18 cellular contexts compared by ENCODE assay signal in the genomic region with DNA sequence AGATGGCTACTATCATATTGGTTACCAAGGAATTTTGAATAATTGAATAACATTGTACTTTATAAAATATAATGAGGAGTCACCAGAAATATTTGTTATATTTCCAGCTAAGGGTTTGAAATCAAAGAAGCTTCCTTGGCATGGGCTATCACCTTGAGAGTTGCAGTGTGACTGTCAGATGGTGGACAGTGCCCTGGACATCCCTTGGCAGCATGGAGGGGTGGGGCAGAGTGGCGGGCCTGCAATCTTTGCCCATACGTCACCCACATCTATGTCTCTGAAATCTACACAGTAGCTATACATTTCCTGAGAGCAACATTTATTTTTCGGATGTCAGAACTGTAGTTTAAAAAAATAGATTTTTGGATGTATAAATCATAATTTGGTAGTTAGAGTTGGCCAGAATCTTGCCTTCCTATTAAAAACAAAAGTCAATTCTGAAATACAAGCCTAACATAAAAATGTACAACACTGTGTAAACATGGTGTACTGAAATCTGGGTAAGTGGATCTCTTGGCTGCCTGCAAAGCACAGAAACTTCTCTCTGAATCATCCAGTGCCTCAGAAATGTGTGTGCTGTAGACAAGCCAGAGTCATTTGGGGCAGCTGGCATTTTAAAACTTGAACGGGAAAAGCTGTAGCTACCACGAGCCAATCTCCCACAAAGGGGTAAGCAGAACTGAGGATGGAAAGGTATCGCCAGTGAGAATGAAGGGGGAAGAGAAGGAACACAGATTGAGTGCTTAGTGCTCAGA.
DNase-seq lines count a peak whose midpoint lies in the region; ATAC-seq and TF ChIP-seq lines count a peak whose summit lies in the region.
"Had no signal": no experiment of that assay in that cellular context is flagged by ENCODE, and none has a peak within 500 bp of the region (broad histone marks: within the 10 kb centered on the region; RNA-seq: fewer than 3 reads in every experiment).

No MANE protein-coding gene starts in this region.

- no peak overlapping the region for H3K4me3 ChIP-seq in adipocyte (ENCODE audit: low read length)
- no peak overlapping the region for H3K4me3 ChIP-seq in left lung
- H3K4me3 ChIP-seq in prostate gland, result no peak overlapping the region
- H3K4me3 ChIP-seq: A549, left ventricle myocardium inferior, neural progenitor cell had no signal

- no peaks in the 10 kb centered on the region for H3K27me3 ChIP-seq in adipocyte (replicated peaks; ENCODE audit: control insufficient read depth, insufficient read depth, low read length)
- no peaks in the 10 kb centered on the region for H3K27me3 ChIP-seq in left lung
- H3K27me3 ChIP-seq in prostate gland (replicated peaks; ENCODE audit: insufficient read depth), result no peaks in the 10 kb centered on the region
- H3K27me3 ChIP-seq: neural progenitor cell had no signal

- POLR2A ChIA-PET in GM10248 (lab: Yijun Ruan, JAX), result no interaction called here

- WGBS in prostate gland, result 30% methylated on average over 6 of the region's 6 CpGs

- TF ChIP-seq CTCF in C4-2B (conservative IDR thresholded peaks at IDR 0.05), result no peak
- TF ChIP-seq CTCF in left lung (IDR thresholded peaks at IDR 0.05), result no peak
- TF ChIP-seq CTCF in prostate gland (IDR thresholded peaks at IDR 0.05), result no peak
- no peak for TF ChIP-seq CTCF in GM10248 (IDR thresholded peaks at IDR 0.05; ENCODE audit: control extremely low read depth, extremely low read depth, low read depth, missing control alignments)

- CTCF ChIA-PET in GM10248 (lab: Yijun Ruan, JAX), result interaction anchor here (1.2 kb wide), 1 partner anchor 8 kb away, joined by 6 read pairs; no protein-coding TSS in a partner anchor

- H3K4me1 ChIP-seq in adipocyte (ENCODE audit: control insufficient read depth, insufficient read depth, low read length), result peaks cover 24% of the 10 kb centered on the region
- peaks cover 0 to 3% of the 10 kb centered on the region in 2 donors for H3K4me1 ChIP-seq in left lung
- peaks cover 6% of the 10 kb centered on the region for H3K4me1 ChIP-seq in prostate gland (replicated peaks)
- H3K4me1 ChIP-seq: A549, left ventricle myocardium inferior had no signal

- TF ChIP-seq POLR2A in prostate gland (IDR thresholded peaks at IDR 0.05), result no peak

- ATAC-seq in left lung, result peak; percentile 88
- ATAC-seq: A549, SK-N-SH treated with all-trans-retinoic acid at 6 μM for 48 hours had no signal

- DNase-seq in adipocyte (ENCODE audit: low read depth), result peak; percentile 23
- DNase-seq in left lung, result no peak
- DNase-seq in prostate gland (ENCODE audit: low spot score), result peak; percentile 52
- no peak for DNase-seq in SKM-1 treated with dmso at 0.1 percent for 144 hours (lab: John Stamatoyannopoulos, UW; ENCODE audit: unreplicated experiment)
- no peak for DNase-seq in GM10248 (ENCODE audit: extremely low spot score)
- DNase-seq in NCI-H526 (lab: John Stamatoyannopoulos, UW), result no peak
- DNase-seq in posterior cingulate gyrus, result no peak
- DNase-seq: activated CD8-positive, alpha-beta memory T cell treated with anti-CD3 and anti-CD28 coated beads, Interleukin-2, amount 50 U/mL, for 4 hours; activated naive CD4-positive, alpha-beta T cell treated with anti-CD3 and anti-CD28 coated beads, Interleukin-2, amount 50 U/mL, for 16 hours; aorta; dermis blood vessel endothelial cell; left ventricle myocardium inferior; NCI-H1105; NCI-H446 had no signal

- no peak overlapping the region for H3K9ac ChIP-seq in adipocyte (ENCODE audit: low read length)
- H3K9ac ChIP-seq: neural progenitor cell had no signal

- H3K27ac ChIP-seq in C4-2B (peak overlapping the region; percentile 27), left lung (peak overlapping the region in 1 of 2 donors; percentile 36), prostate gland (peak overlapping the region; percentile 54 to 67)
- H3K27ac ChIP-seq: A549, left ventricle myocardium inferior, neural progenitor cell had no signal

- no peaks in the 10 kb centered on the region for H3K36me3 ChIP-seq in adipocyte (ENCODE audit: control insufficient read depth, insufficient read depth, low read length, severe bottlenecking)
- no peaks in the 10 kb centered on the region for H3K36me3 ChIP-seq in left lung
- H3K36me3 ChIP-seq in prostate gland, result no peaks in the 10 kb centered on the region
- H3K36me3 ChIP-seq: left ventricle myocardium inferior, neural progenitor cell had no signal

- intact Hi-C loops in left lung (cut with DNase I), result no loop called here
- intact Hi-C loops in prostate gland (cut with DNase I), result loop anchor here (5.0 kb wide), 1 partner anchor 48 kb away; no protein-coding TSS in a partner anchor
- intact Hi-C loops in posterior cingulate gyrus (cut with DNase I), result no loop called here

- H3K9me3 ChIP-seq in adipocyte (ENCODE audit: control insufficient read depth, low read length) (no peaks in the 10 kb centered on the region), left lung (no peaks in the 10 kb centered on the region), prostate gland (no peaks in the 10 kb centered on the region)
- H3K9me3 ChIP-seq: A549, left ventricle myocardium inferior had no signal

Comparison
In these comparisons a context has a peak if more than half of its experiments do, and no peak if none do; other contexts are left out.
1. DNase-seq: peak in adipocyte (single experiment) and prostate gland (single experiment); none in left lung (0 of 2), SKM-1 treated with dmso at 0.1 percent for 144 hours (single experiment), GM10248 (single experiment), NCI-H526 (0 of 2) and posterior cingulate gyrus (0 of 10).